Comparison of ENCODE assay signal across 9 cellular contexts in the genomic region with DNA sequence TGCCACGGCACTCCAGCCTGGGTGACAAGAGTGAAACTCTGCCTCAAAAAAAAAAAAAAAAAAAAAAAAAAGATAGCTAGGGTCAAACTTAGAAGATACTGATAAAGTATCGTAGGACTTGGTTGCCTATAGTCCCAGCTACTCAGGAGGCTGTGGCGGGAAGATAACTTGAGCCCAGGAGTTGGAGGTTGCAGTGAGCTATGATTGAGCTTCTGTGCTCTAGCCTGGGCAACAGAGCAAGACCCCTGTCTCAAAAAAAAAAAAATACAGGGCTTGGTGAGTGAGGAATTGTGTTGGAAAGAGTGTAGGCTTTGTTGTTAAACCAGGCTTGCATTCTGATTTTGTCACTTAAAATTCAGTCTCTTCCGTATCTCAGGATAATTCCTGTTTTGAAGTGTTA.
"Had no signal": no experiment of that assay in that cellular context is flagged by ENCODE, and none has a peak within 500 bp of the region (broad histone marks: within the 10 kb centered on the region; RNA-seq: fewer than 3 reads in every experiment).

No MANE protein-coding gene starts in this region.

- H3K9ac ChIP-seq: KMS-11 had no signal

- ATAC-seq: GM23338 had no signal

- H3K4me2 ChIP-seq: GM23338, KMS-11 had no signal

- FAIRE-seq: H1, H54, HTR-8/SVneo had no signal

- H3K27ac ChIP-seq: KMS-11 had no signal

- H3K9me3 Mint-ChIP-seq: GM23338 had no signal

- DNase-seq: H9, HCEC 1CT, IMR-90, KBM-7 had no signal

- H3K4me3 ChIP-seq: GM23338 had no signal

- H2AFZ ChIP-seq: GM23338 had no signal

- H3K27ac Mint-ChIP-seq: GM23338, H9 had no signal

- H3K4me3 Mint-ChIP-seq: GM23338, H9 had no signal
